In the genomic region with DNA sequence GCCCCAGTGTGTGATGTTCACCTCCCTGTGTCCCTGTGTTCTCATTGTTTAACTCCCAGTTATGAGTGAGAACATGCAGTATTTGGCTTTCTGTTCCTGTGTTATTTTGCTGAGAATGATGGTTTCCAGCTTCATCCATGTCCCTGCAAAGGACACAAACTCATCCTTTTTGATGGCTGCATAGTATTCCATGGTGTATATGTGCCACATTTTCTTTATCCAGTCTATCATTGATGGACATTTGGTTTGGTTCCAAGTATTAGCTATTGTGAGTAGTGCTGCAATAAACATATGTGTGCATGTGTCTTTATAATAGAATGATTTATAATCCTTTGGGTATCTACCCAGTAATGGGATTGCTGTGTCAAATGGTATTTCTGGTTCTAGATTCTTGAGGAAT, we compare ENCODE assay signal across 2 cellular contexts. TPM values are rescaled to one million over a fixed set of nuclear protein-coding genes. Genes with fewer than 3 reads are reported as not detected.
"Had no signal": no experiment of that assay in that cellular context is flagged by ENCODE, and none has a peak within 500 bp of the region (broad histone marks: within the 10 kb centered on the region; RNA-seq: fewer than 3 reads in every experiment).

No MANE protein-coding gene starts in this region.

RNA-seq across cellular contexts. Expression of gene NRK, which starts 16.7 kb away (rescaled TPM):
- total RNA-seq: G401 had no signal
- polyA plus RNA-seq: GM12878 had no signal
